In genomic region chr6:158004696-158005095, GRCh38 we compare ENCODE assay signal across 15 cellular contexts. TPM values are rescaled to one million over a fixed set of nuclear protein-coding genes. Genes with fewer than 3 reads are reported as not detected.
DNase-seq lines count a peak whose midpoint lies in the region; ATAC-seq and TF ChIP-seq lines count a peak whose summit lies in the region.
"Had no signal": no experiment of that assay in that cellular context is flagged by ENCODE, and none has a peak within 500 bp of the region (broad histone marks: within the 10 kb centered on the region; RNA-seq: fewer than 3 reads in every experiment).

No MANE protein-coding gene starts in this region.

- no peaks in the 10 kb centered on the region for H3K27me3 ChIP-seq in CD4-positive, alpha-beta T cell (ENCODE audit: control insufficient read depth, insufficient read depth, low read length)
- H3K27me3 ChIP-seq in right atrium auricular region: no peaks in the 10 kb centered on the region

- TF ChIP-seq CTCF in CD4-positive, alpha-beta T cell (IDR thresholded peaks at IDR 0.05): no peak
- TF ChIP-seq CTCF in right atrium auricular region (IDR thresholded peaks at IDR 0.05): no peak

- H3K27ac Mint-ChIP-seq in CD4-positive, alpha-beta T cell: peak overlapping the region; percentile 77
- peak overlapping the region; percentile 8 for H3K27ac Mint-ChIP-seq in stimulated activated memory B cell treated with anti-CD40 and anti-IgM and Interleukin-4, amounts not matched to agents 10 μg/mL and 1 μg/mL and 100 μg/mL, for 72 hours
- H3K27ac Mint-ChIP-seq: T-helper 1 cell treated with Interleukin-12 subunit alpha and Interleukin-12 subunit beta and Interleukin-4 antibody, amounts not matched to agents 30 μg/mL and 1 μg/mL, for 36 hours had no signal

- peaks cover 15% of the 10 kb centered on the region for H3K36me3 Mint-ChIP-seq in CD4-positive, alpha-beta T cell (ENCODE audit: low read depth)
- peaks cover 36% of the 10 kb centered on the region for H3K36me3 Mint-ChIP-seq in stimulated activated memory B cell treated with anti-CD40 and anti-IgM and Interleukin-4, amounts not matched to agents 10 μg/mL and 1 μg/mL and 100 μg/mL, for 72 hours

- H3K9me3 ChIP-seq in CD4-positive, alpha-beta T cell (ENCODE audit: control insufficient read depth, low read length): no peaks in the 10 kb centered on the region
- H3K9me3 ChIP-seq in right atrium auricular region: no peaks in the 10 kb centered on the region

- intact Hi-C loops in CD4-positive, alpha-beta T cell (cut with DNase I, micrococcal nuclease): no loop called here

- no peaks in the 10 kb centered on the region for H3K9me3 Mint-ChIP-seq in CD4-positive, alpha-beta T cell
- H3K9me3 Mint-ChIP-seq in stimulated activated memory B cell treated with anti-CD40 and anti-IgM and Interleukin-4, amounts not matched to agents 10 μg/mL and 1 μg/mL and 100 μg/mL, for 72 hours: peaks cover 5% of the 10 kb centered on the region
- H3K9me3 Mint-ChIP-seq: T-helper 1 cell treated with Interleukin-12 subunit alpha and Interleukin-12 subunit beta and Interleukin-4 antibody, amounts not matched to agents 30 μg/mL and 1 μg/mL, for 36 hours had no signal

- no peak overlapping the region for H3K27ac ChIP-seq in CD4-positive, alpha-beta T cell (ENCODE audit: low read depth, low read length)
- peak overlapping the region; percentile 36 for H3K27ac ChIP-seq in angular gyrus (ENCODE audit: low read depth, low read length)
- H3K27ac ChIP-seq in right atrium auricular region: peak overlapping the region; percentile 80 to 83

- CTCF ChIA-PET in CD4-positive, alpha-beta T cell (lab: Charles Lee): no interaction called here

- POLR2A ChIA-PET in CD4-positive, alpha-beta T cell (lab: Charles Lee): no interaction called here

- no peak for ATAC-seq in CD4-positive, alpha-beta T cell (ENCODE audit: poor library complexity)
- ATAC-seq in stimulated activated memory B cell treated with anti-CD40 and anti-IgM and Interleukin-4, amounts not matched to agents 10 μg/mL and 1 μg/mL and 100 μg/mL, for 72 hours: no peak

- no peaks in the 10 kb centered on the region for H3K36me3 ChIP-seq in right atrium auricular region

- H3K27me3 Mint-ChIP-seq in CD4-positive, alpha-beta T cell: no peaks in the 10 kb centered on the region
- no peaks in the 10 kb centered on the region for H3K27me3 Mint-ChIP-seq in stimulated activated memory B cell treated with anti-CD40 and anti-IgM and Interleukin-4, amounts not matched to agents 10 μg/mL and 1 μg/mL and 100 μg/mL, for 72 hours

- no peak overlapping the region for H3K4me3 Mint-ChIP-seq in CD4-positive, alpha-beta T cell
- no peak overlapping the region for H3K4me3 Mint-ChIP-seq in stimulated activated memory B cell treated with anti-CD40 and anti-IgM and Interleukin-4, amounts not matched to agents 10 μg/mL and 1 μg/mL and 100 μg/mL, for 72 hours
- H3K4me3 Mint-ChIP-seq: T-helper 1 cell treated with Interleukin-12 subunit alpha and Interleukin-12 subunit beta and Interleukin-4 antibody, amounts not matched to agents 30 μg/mL and 1 μg/mL, for 36 hours had no signal

- H3K4me1 Mint-ChIP-seq in CD4-positive, alpha-beta T cell (ENCODE audit: low read depth): peaks cover 80% of the 10 kb centered on the region
- peaks cover 63% of the 10 kb centered on the region for H3K4me1 Mint-ChIP-seq in stimulated activated memory B cell treated with anti-CD40 and anti-IgM and Interleukin-4, amounts not matched to agents 10 μg/mL and 1 μg/mL and 100 μg/mL, for 72 hours

- peaks cover 0 to 59% of the 10 kb centered on the region in 2 donors for H3K4me1 ChIP-seq in right atrium auricular region

- no peak overlapping the region for H3K4me3 ChIP-seq in right atrium auricular region

- DNase-seq in CD4-positive, alpha-beta T cell: no peak
- DNase-seq in right atrium auricular region (ENCODE audit: low spot score): no peak
- no peak for DNase-seq in inferior parietal cortex (ENCODE audit: extremely low spot score)
- no peak for DNase-seq in activated CD4-positive, alpha-beta T cell treated with anti-CD3 and anti-CD28 coated beads, Interleukin-2, amount 50 U/mL, for 48 hours
- no peak for DNase-seq in CD1c-positive myeloid dendritic cell (ENCODE audit: extremely low spot score)
- DNase-seq in epidermal melanocyte (ENCODE audit: insufficient read length, low spot score): no peak
- DNase-seq: activated CD4-positive, CD25-positive, alpha-beta regulatory T cell; COR-L47; Karpas-422; NCI-H1105 treated with DMSO at 0.1 percent for 48 hours; stimulated activated CD4-positive, alpha-beta T cell treated with anti-CD3 and anti-CD28 coated beads, Interleukin-12 subunit alpha, Interleukin-12 subunit beta, amount 100 ng/mL, for 4 hours; stimulated activated naive CD4-positive, alpha-beta T cell treated with Interleukin-2 at 50 U/mL for 16 hours had no signal

RNA-seq across cellular contexts. Expression of gene SYNJ2, which starts 23.0 kb away (rescaled TPM):
- 10 to 100 TPM; 34.6 to 38.0 TPM for total RNA-seq in CD4-positive, alpha-beta T cell
- 10 to 100 TPM; 10.1 to 20.0 TPM for total RNA-seq in right atrium auricular region
